16 cellular contexts compared by ENCODE assay signal in the genomic region with DNA sequence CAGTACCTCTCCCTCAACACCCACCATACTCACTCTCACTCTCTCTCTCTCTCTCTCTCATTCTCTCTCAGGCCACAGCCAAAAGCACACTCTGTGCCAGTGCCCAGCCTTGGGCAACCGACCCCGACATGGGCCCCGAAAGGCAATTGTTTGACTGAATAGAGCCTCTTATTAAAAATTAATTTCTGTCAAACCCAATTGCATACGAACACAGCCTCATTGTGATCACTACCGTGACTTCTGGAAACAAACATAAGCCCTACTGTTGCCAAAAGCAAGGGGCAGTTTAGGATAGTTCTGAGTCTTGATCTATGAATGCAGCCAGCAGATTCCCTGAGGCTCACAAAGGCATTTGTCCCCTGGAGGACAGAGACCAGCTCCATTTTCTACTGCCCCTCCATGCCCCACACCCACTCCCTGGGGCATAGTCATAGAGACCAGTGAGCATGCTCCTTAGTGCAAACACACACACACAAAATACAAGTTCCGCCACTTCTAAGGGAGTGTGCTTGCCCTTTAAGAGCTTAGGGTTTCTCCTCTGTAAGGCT. TPM values are rescaled to one million over a fixed set of nuclear protein-coding genes. Genes with fewer than 3 reads are reported as not detected.
DNase-seq lines count a peak whose midpoint lies in the region; ATAC-seq and TF ChIP-seq lines count a peak whose summit lies in the region.
"Had no signal": no experiment of that assay in that cellular context is flagged by ENCODE, and none has a peak within 500 bp of the region (broad histone marks: within the 10 kb centered on the region; RNA-seq: fewer than 3 reads in every experiment).

No MANE protein-coding gene starts in this region.

- no TSS peak for BruUV-seq in Calu3 (replicated peaks; lab: Mats Ljungman, UMichigan)
- no TSS peak for BruUV-seq in mammary epithelial cell (replicated peaks; lab: Mats Ljungman, UMichigan)

- peak overlapping the region; percentile 16 for H2AFZ ChIP-seq in mammary epithelial cell (ENCODE audit: low read depth, low read length)

- WGBS in mammary epithelial cell (ENCODE audit: low coverage, missing lambda C conversion rate): 38% methylated on average over 6 of the region's 6 CpGs

- CTCF ChIA-PET in Calu3 (lab: Charles Lee) (interaction anchor here (0.6 to 1.6 kb wide), 5 partner anchors 12 to 222 kb away, joined by 3 to 4 read pairs (median 3); partner anchors contain the start of gene DUSP6), mammary epithelial cell (lab: Charles Lee; ENCODE audit: low non-redundant PET) (no interaction called here)

- peaks cover 26% of the 10 kb centered on the region for H3K4me1 Mint-ChIP-seq in Calu3 (ENCODE audit: low read depth, unreplicated experiment)
- peaks cover 21% of the 10 kb centered on the region for H3K4me1 Mint-ChIP-seq in CD14-positive monocyte

- TF ChIP-seq CTCF in Calu3 (IDR thresholded peaks at IDR 0.05; ENCODE audit: unreplicated experiment) (no peak), mammary epithelial cell (conservative IDR thresholded peaks at IDR 0.05 in 1 of 2, IDR thresholded peaks at IDR 0.05 in 1 of 2; ENCODE audit: extremely low read depth in 1 of 2, insufficient read depth in 1 of 2, low read depth in 1 of 2, low read length in 2 of 2) (no peak), CD14-positive monocyte (IDR thresholded peaks at IDR 0.05) (no peak)

- no peak overlapping the region for H3K9ac ChIP-seq in mammary epithelial cell (ENCODE audit: insufficient read depth, low read length)

- no peak overlapping the region for H3K27ac Mint-ChIP-seq in Calu3 (ENCODE audit: unreplicated experiment)
- peak overlapping the region in 1 of 7 donors; percentile 15 for H3K27ac Mint-ChIP-seq in CD14-positive monocyte
- H3K27ac Mint-ChIP-seq: dendritic cell treated with granulocyte-macrophage colony-stimulating factor and Interleukin-4, amounts not matched to agents 40 ng/mL and 50 ng/mL, for 4 days had no signal

- dilution Hi-C loops in mammary epithelial cell (cut with HindIII; ENCODE audit: low sequenced_read_pairs): loop anchor here (5.0 kb wide), 1 partner anchor 56 kb away; no protein-coding TSS in a partner anchor

- H3K4me1 ChIP-seq in mammary epithelial cell (ENCODE audit: insufficient read depth, low read length): no peaks in the 10 kb centered on the region
- H3K4me1 ChIP-seq: prostate gland had no signal

- no peaks in the 10 kb centered on the region for H3K36me3 ChIP-seq in mammary epithelial cell (ENCODE audit: insufficient read depth, low read length)
- H3K36me3 ChIP-seq: brain microvascular endothelial cell, prostate gland had no signal

- peak; percentile 58 for DNase-seq in Calu3
- DNase-seq in mammary epithelial cell: no peak
- peak; percentile 53 for DNase-seq in midbrain (lab: John Stamatoyannopoulos, UW)
- DNase-seq in sciatic nerve (ENCODE audit: low spot score): no peak
- DNase-seq in CD14-positive monocyte (ENCODE audit: low spot score): no peak
- no peak for DNase-seq in NCI-H2029 (lab: John Stamatoyannopoulos, UW)
- DNase-seq: activated CD4-positive, alpha-beta T cell treated with anti-CD3 and anti-CD28 coated beads for 48 hours; brain microvascular endothelial cell; foreskin fibroblast; NCI-H2081 treated with DMSO at 0.1 percent for 48 hours; NCI-H510A; stimulated activated CD4-positive, alpha-beta T cell treated with anti-CD3 and anti-CD28 coated beads, Interleukin-12 subunit alpha, Interleukin-12 subunit beta, amount 100 ng/mL, for 4 hours had no signal

- no peaks in the 10 kb centered on the region for H3K27me3 Mint-ChIP-seq in Calu3 (ENCODE audit: unreplicated experiment)
- peaks cover 0 to 4% (median 2%) of the 10 kb centered on the region in 3 donors for H3K27me3 Mint-ChIP-seq in CD14-positive monocyte (ENCODE audit: low read depth in 3 of 3)

- H3K4me3 Mint-ChIP-seq in Calu3 (ENCODE audit: low read depth, unreplicated experiment) (no peak overlapping the region), CD14-positive monocyte (no peak overlapping the region)
- H3K4me3 Mint-ChIP-seq: dendritic cell treated with granulocyte-macrophage colony-stimulating factor and Interleukin-4, amounts not matched to agents 40 ng/mL and 50 ng/mL, for 4 days had no signal

- H3K9me3 Mint-ChIP-seq in Calu3 (ENCODE audit: low read depth, unreplicated experiment): no peaks in the 10 kb centered on the region
- peaks cover 0 to 8% (median 4%) of the 10 kb centered on the region in 7 donors for H3K9me3 Mint-ChIP-seq in CD14-positive monocyte

- H3K4me3 ChIP-seq in mammary epithelial cell (replicated peaks in 1 of 3; ENCODE audit: insufficient read depth in 1 of 3, low read depth in 2 of 3, low read length in 3 of 3): no peak overlapping the region
- H3K4me3 ChIP-seq: prostate gland had no signal

- H4K20me1 ChIP-seq in mammary epithelial cell (ENCODE audit: insufficient read depth, low read length): no peaks in the 10 kb centered on the region

- no peaks in the 10 kb centered on the region for H3K27me3 ChIP-seq in mammary epithelial cell (ENCODE audit: insufficient read depth, low read length)
- H3K27me3 ChIP-seq: brain microvascular endothelial cell had no signal

- in situ Hi-C loops in mammary epithelial cell (cut with MboI; ENCODE audit: low sequenced_read_pairs in 2 of 2): no loop called here

- H3K79me2 ChIP-seq in mammary epithelial cell (ENCODE audit: insufficient read depth, low read length): no peaks in the 10 kb centered on the region

- no peaks in the 10 kb centered on the region for H3K9me3 ChIP-seq in mammary epithelial cell (replicated peaks; ENCODE audit: insufficient read depth, low read length)
- H3K9me3 ChIP-seq: prostate gland had no signal

- H3K4me2 ChIP-seq in mammary epithelial cell (ENCODE audit: insufficient read depth, low read depth, low read length): no peak overlapping the region

- ATAC-seq in sciatic nerve (peak; percentile 77), HG02759 (IDR thresholded peaks at IDR 0.05; ENCODE audit: unreplicated experiment) (no peak)
- ATAC-seq: HCT116 had no signal

- no peaks in the 10 kb centered on the region for H3K36me3 Mint-ChIP-seq in Calu3 (ENCODE audit: insufficient read depth, unreplicated experiment)
- no peaks in the 10 kb centered on the region for H3K36me3 Mint-ChIP-seq in CD14-positive monocyte

- intact Hi-C loops in Calu3 (cut with micrococcal nuclease; ENCODE audit: unreplicated experiment) (loop anchor here (5.0 kb wide), 1 partner anchor 91 kb away; no protein-coding TSS in a partner anchor), mammary epithelial cell (cut with micrococcal nuclease) (no loop called here), sciatic nerve (cut with DNase I) (no loop called here), CD14-positive monocyte (cut with micrococcal nuclease) (no loop called here)

- H3K27ac ChIP-seq in mammary epithelial cell (ENCODE audit: insufficient read depth, low read depth, low read length): no peak overlapping the region
- H3K27ac ChIP-seq: brain microvascular endothelial cell, prostate gland had no signal

RNA-seq across cellular contexts. Expression of gene DUSP6, which starts 23.7 kb away (rescaled TPM):
- total RNA-seq in Calu3 (2022) (108 TPM in 2 replicates), mammary epithelial cell (100 to 1,000 TPM; 190 to 291 TPM), sciatic nerve (93.3 TPM)
- polyA plus RNA-seq in mammary epithelial cell (367 TPM), CD14-positive monocyte (100 to 1,000 TPM; 653 to 880 TPM)
- polyA minus RNA-seq in mammary epithelial cell: 673 TPM

Comparison
In these comparisons a context has a peak if more than half of its experiments do, and no peak if none do; other contexts are left out.
1. DNase-seq: peak in Calu3 (single experiment) and midbrain (single experiment); none in mammary epithelial cell (single experiment), sciatic nerve (single experiment), CD14-positive monocyte (single experiment) and NCI-H2029 (single experiment).